Comparison of ENCODE assay signal across 19 cellular contexts in the genomic region with DNA sequence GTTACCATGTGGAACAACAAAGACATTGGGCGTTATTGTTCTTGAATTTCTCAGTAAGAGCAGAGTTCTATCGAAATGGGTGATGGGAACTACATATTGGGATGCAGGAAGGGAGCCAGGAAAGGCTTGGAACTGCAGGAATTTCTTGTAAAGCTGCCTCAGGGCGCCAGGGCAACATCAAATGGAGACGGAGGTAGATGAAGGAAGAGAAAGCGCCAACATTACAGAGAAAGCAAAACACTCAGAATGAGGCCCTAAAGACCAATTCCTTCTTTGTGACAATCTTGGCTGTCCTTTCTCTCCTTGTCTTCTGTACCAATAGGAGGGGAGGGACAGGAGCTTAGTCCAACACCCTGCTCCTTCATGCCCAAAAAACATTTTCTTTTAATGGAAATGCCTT.
DNase-seq lines count a peak whose midpoint lies in the region; ATAC-seq and TF ChIP-seq lines count a peak whose summit lies in the region.
"Had no signal": no experiment of that assay in that cellular context is flagged by ENCODE, and none has a peak within 500 bp of the region (broad histone marks: within the 10 kb centered on the region; RNA-seq: fewer than 3 reads in every experiment).

No MANE protein-coding gene starts in this region.

- no peak overlapping the region for H3K4me3 ChIP-seq in breast epithelium
- H3K4me3 ChIP-seq in Karpas-422 (ENCODE audit: low read length) = no peak overlapping the region
- H3K4me3 ChIP-seq: SK-N-MC had no signal

- no peak overlapping the region for H3K9ac ChIP-seq in Karpas-422 (ENCODE audit: low read length)

- no TSS peak for BruUV-seq in MCF 10A (replicated peaks; lab: Mats Ljungman, UMichigan)

- H3K4me1 ChIP-seq in breast epithelium (no peaks in the 10 kb centered on the region), Karpas-422 (ENCODE audit: low read length) (peaks cover 7% of the 10 kb centered on the region)

- TF ChIP-seq CTCF in breast epithelium (IDR thresholded peaks at IDR 0.05) (no peak), MCF 10A (IDR thresholded peaks at IDR 0.05; ENCODE audit: unreplicated experiment) (no peak)

- H3K27me3 ChIP-seq in breast epithelium (no peaks in the 10 kb centered on the region), Karpas-422 (ENCODE audit: low read length) (no peaks in the 10 kb centered on the region; the same call in 1 of the 2 replicates)

- H2AFZ ChIP-seq in Karpas-422 (ENCODE audit: low read length) = no peak overlapping the region

- no peaks in the 10 kb centered on the region for H3K79me2 ChIP-seq in Karpas-422 (ENCODE audit: low read length)

- H3K9me3 ChIP-seq in breast epithelium (peaks cover 12 to 13% of the 10 kb centered on the region in 2 donors), Karpas-422 (ENCODE audit: low read length) (0 out of 2 replicates have a peak, but pooled peaks cover 4% of the 10 kb centered on the region)

- H3K9me3 Mint-ChIP-seq in MCF 10A (ENCODE audit: unreplicated experiment) = peaks cover 12% of the 10 kb centered on the region
- H3K9me3 Mint-ChIP-seq in activated T-helper 2 cell treated with anti-CD3 and anti-CD28 coated beads, Interferon-gamma antibody, Interleukin-2, Interleukin-4, amounts not matched to agents 10 μg/mL and 5 μg/mL and 100 μg/mL, durations not matched to agents 14 hours and 24 hours and 36 hours = peaks cover 19% of the 10 kb centered on the region
- peaks cover 7 to 15% of the 10 kb centered on the region in 2 donors for H3K9me3 Mint-ChIP-seq in stimulated activated naive B cell treated with anti-CD40 and anti-IgM and Interleukin-4, amounts not matched to agents 10 μg/mL and 1 μg/mL and 100 μg/mL, for 72 hours

- DNase-seq in breast epithelium (ENCODE audit: low spot score in 2 of 2) (peak in 1 of 2 donors; percentile 67), MCF 10A (ENCODE audit: unreplicated experiment) (no peak), globus pallidus (ENCODE audit: low spot score) (peak; percentile 65), putamen (ENCODE audit: low spot score) (peak; percentile 68), Karpas-422 (no peak), DMS 273 treated with DMSO at 0.1 percent for 48 hours (lab: John Stamatoyannopoulos, UW) (no peak)
- no peak for DNase-seq in activated T-helper 2 cell treated with anti-CD3 and anti-CD28 coated beads, Interferon-gamma antibody, Interleukin-2, Interleukin-4, amounts not matched to agents 10 μg/mL and 5 μg/mL and 100 μg/mL, durations not matched to agents 14 hours and 24 hours and 36 hours (ENCODE audit: low spot score)
- no peak for DNase-seq in stimulated activated naive B cell treated with anti-CD40 and anti-IgM and Interleukin-4, amounts not matched to agents 10 μg/mL and 1 μg/mL and 100 μg/mL, for 72 hours
- DNase-seq: AML-193, DND-41, GDM1, NCI-H1105, NCI-H1694, NCI-H748 treated with DMSO at 0.1 percent for 48 hours, Right ventricle myocardium superior had no signal

- POLR2A ChIA-PET in MCF 10A (lab: Yijun Ruan, JAX) = no interaction called here

- no peaks in the 10 kb centered on the region for H3K27me3 Mint-ChIP-seq in MCF 10A (ENCODE audit: insufficient read depth, unreplicated experiment)
- no peaks in the 10 kb centered on the region for H3K27me3 Mint-ChIP-seq in activated T-helper 2 cell treated with anti-CD3 and anti-CD28 coated beads, Interferon-gamma antibody, Interleukin-2, Interleukin-4, amounts not matched to agents 10 μg/mL and 5 μg/mL and 100 μg/mL, durations not matched to agents 14 hours and 24 hours and 36 hours (ENCODE audit: low read depth)
- H3K27me3 Mint-ChIP-seq in stimulated activated naive B cell treated with anti-CD40 and anti-IgM and Interleukin-4, amounts not matched to agents 10 μg/mL and 1 μg/mL and 100 μg/mL, for 72 hours = peaks cover under 1 to 6% of the 10 kb centered on the region in 2 donors

- intact Hi-C loops in breast epithelium (cut with DNase I; ENCODE audit: low total_unique reads) (no loop called here), MCF 10A (cut with micrococcal nuclease) (no loop called here)
- intact Hi-C loops in activated T-helper 2 cell treated with anti-CD3 and anti-CD28 coated beads, Interferon-gamma antibody, Interleukin-2, Interleukin-4, amounts not matched to agents 10 μg/mL and 5 μg/mL and 100 μg/mL, durations not matched to agents 14 hours and 24 hours and 36 hours (cut with micrococcal nuclease) = no loop called here

- no peak for TF ChIP-seq POLR2A in breast epithelium (IDR thresholded peaks at IDR 0.05)

- H3K4me2 ChIP-seq in Karpas-422 (ENCODE audit: low read depth, low read length, poor library complexity, severe bottlenecking) = no peak overlapping the region

- peak overlapping the region; percentile 52 to 58 for H3K27ac ChIP-seq in breast epithelium
- H3K27ac ChIP-seq in Karpas-422 (ENCODE audit: low read length) = no peak overlapping the region
- H3K27ac ChIP-seq: 22Rv1, SK-N-MC had no signal

- H4K20me1 ChIP-seq in Karpas-422 (ENCODE audit: insufficient read depth, low read depth, low read length) = no peaks in the 10 kb centered on the region

- H3K36me3 ChIP-seq in breast epithelium = no peaks in the 10 kb centered on the region
- no peaks in the 10 kb centered on the region for H3K36me3 ChIP-seq in Karpas-422 (ENCODE audit: insufficient read depth, low read length)

- ATAC-seq in stimulated activated naive B cell treated with anti-CD40 and anti-IgM and Interleukin-4, amounts not matched to agents 10 μg/mL and 1 μg/mL and 100 μg/mL, for 72 hours (replicated peaks) = no peak
- ATAC-seq: HCT116 had no signal

- H3K36me3 Mint-ChIP-seq in MCF 10A (ENCODE audit: insufficient read depth, unreplicated experiment) = no peaks in the 10 kb centered on the region
- no peaks in the 10 kb centered on the region for H3K36me3 Mint-ChIP-seq in activated T-helper 2 cell treated with anti-CD3 and anti-CD28 coated beads, Interferon-gamma antibody, Interleukin-2, Interleukin-4, amounts not matched to agents 10 μg/mL and 5 μg/mL and 100 μg/mL, durations not matched to agents 14 hours and 24 hours and 36 hours (ENCODE audit: low read depth)
- peaks cover 3 to 4% of the 10 kb centered on the region in 2 donors for H3K36me3 Mint-ChIP-seq in stimulated activated naive B cell treated with anti-CD40 and anti-IgM and Interleukin-4, amounts not matched to agents 10 μg/mL and 1 μg/mL and 100 μg/mL, for 72 hours
- H3K36me3 Mint-ChIP-seq: CD14-positive monocyte had no signal

- H3K4me3 Mint-ChIP-seq in MCF 10A (ENCODE audit: unreplicated experiment) = no peak overlapping the region
- H3K4me3 Mint-ChIP-seq in activated T-helper 2 cell treated with anti-CD3 and anti-CD28 coated beads, Interferon-gamma antibody, Interleukin-2, Interleukin-4, amounts not matched to agents 10 μg/mL and 5 μg/mL and 100 μg/mL, durations not matched to agents 14 hours and 24 hours and 36 hours (ENCODE audit: low read depth) = no peak overlapping the region
- H3K4me3 Mint-ChIP-seq in stimulated activated naive B cell treated with anti-CD40 and anti-IgM and Interleukin-4, amounts not matched to agents 10 μg/mL and 1 μg/mL and 100 μg/mL, for 72 hours = no peak overlapping the region
- H3K4me3 Mint-ChIP-seq: CD14-positive monocyte had no signal

- CTCF ChIA-PET in MCF 10A (lab: Yijun Ruan, JAX) = no interaction called here

- H3K27ac Mint-ChIP-seq in MCF 10A (ENCODE audit: low read depth, unreplicated experiment) = no peak overlapping the region
- H3K27ac Mint-ChIP-seq in activated T-helper 2 cell treated with anti-CD3 and anti-CD28 coated beads, Interferon-gamma antibody, Interleukin-2, Interleukin-4, amounts not matched to agents 10 μg/mL and 5 μg/mL and 100 μg/mL, durations not matched to agents 14 hours and 24 hours and 36 hours = no peak overlapping the region
- no peak overlapping the region for H3K27ac Mint-ChIP-seq in stimulated activated naive B cell treated with anti-CD40 and anti-IgM and Interleukin-4, amounts not matched to agents 10 μg/mL and 1 μg/mL and 100 μg/mL, for 72 hours
- H3K27ac Mint-ChIP-seq: CD14-positive monocyte had no signal

- no peaks in the 10 kb centered on the region for H3K9me2 ChIP-seq in Karpas-422 (replicated peaks; ENCODE audit: insufficient read depth, low read length)

- peaks cover 14% of the 10 kb centered on the region for H3K4me1 Mint-ChIP-seq in MCF 10A (ENCODE audit: insufficient read depth, unreplicated experiment)
- peaks cover 2% of the 10 kb centered on the region for H3K4me1 Mint-ChIP-seq in activated T-helper 2 cell treated with anti-CD3 and anti-CD28 coated beads, Interferon-gamma antibody, Interleukin-2, Interleukin-4, amounts not matched to agents 10 μg/mL and 5 μg/mL and 100 μg/mL, durations not matched to agents 14 hours and 24 hours and 36 hours (ENCODE audit: low read depth)
- H3K4me1 Mint-ChIP-seq in stimulated activated naive B cell treated with anti-CD40 and anti-IgM and Interleukin-4, amounts not matched to agents 10 μg/mL and 1 μg/mL and 100 μg/mL, for 72 hours = no peaks in the 10 kb centered on the region

Comparison
In these comparisons a context has a peak if more than half of its experiments do, and no peak if none do; other contexts are left out.
1. DNase-seq: peak in globus pallidus (single experiment) and putamen (single experiment); none in MCF 10A (single experiment), activated T-helper 2 cell treated with anti-CD3 and anti-CD28 coated beads, Interferon-gamma antibody, Interleukin-2, Interleukin-4, amounts not matched to agents 10 μg/mL and 5 μg/mL and 100 μg/mL, durations not matched to agents 14 hours and 24 hours and 36 hours (single experiment), stimulated activated naive B cell treated with anti-CD40 and anti-IgM and Interleukin-4, amounts not matched to agents 10 μg/mL and 1 μg/mL and 100 μg/mL, for 72 hours (single experiment), Karpas-422 (single experiment) and DMS 273 treated with DMSO at 0.1 percent for 48 hours (single experiment).